Comparison of ENCODE assay signal across 18 cellular contexts in genomic region chr16:28183930-28184329, GRCh38. TPM values are rescaled to one million over a fixed set of nuclear protein-coding genes. Genes with fewer than 3 reads are reported as not detected.
A peak's percentile ranks its signal among the peaks of the same experiment; 100 is the strongest.
DNase-seq lines count a peak whose midpoint lies in the region; ATAC-seq and TF ChIP-seq lines count a peak whose summit lies in the region.
"Had no signal": no experiment of that assay in that cellular context is flagged by ENCODE, and none has a peak within 500 bp of the region (broad histone marks: within the 10 kb centered on the region; RNA-seq: fewer than 3 reads in every experiment).

No MANE protein-coding gene starts in this region.

- intact Hi-C loops in MCF 10A (cut with micrococcal nuclease) = no loop called here
- intact Hi-C loops in mammary epithelial cell (cut with micrococcal nuclease) = no loop called here

- H3K4me3 Mint-ChIP-seq in MCF 10A (ENCODE audit: unreplicated experiment) (no peak overlapping the region), T-cell (peak overlapping the region in 1 of 3 donors; percentile 6), memory B cell (no peak overlapping the region)
- H3K4me3 Mint-ChIP-seq: activated naive CD4-positive, alpha-beta T cell treated with anti-CD3 and anti-CD28 coated beads, Interleukin-2, amount 10 ng/mL, durations not matched to agents 7 days and 5 days had no signal

- no peak overlapping the region for H3K4me2 ChIP-seq in mammary epithelial cell (ENCODE audit: insufficient read depth, low read depth, low read length)

- H2AFZ ChIP-seq in mammary epithelial cell (ENCODE audit: low read depth, low read length) = no peak overlapping the region

- H3K27ac Mint-ChIP-seq in MCF 10A (ENCODE audit: low read depth, unreplicated experiment) (peak overlapping the region; percentile 24), T-cell (peak overlapping the region; percentile 88 to 95), memory B cell (peak overlapping the region; percentile 78)
- H3K27ac Mint-ChIP-seq: activated naive CD4-positive, alpha-beta T cell treated with anti-CD3 and anti-CD28 coated beads, Interleukin-2, amount 10 ng/mL, durations not matched to agents 7 days and 5 days had no signal

- H3K4me1 Mint-ChIP-seq in MCF 10A (ENCODE audit: insufficient read depth, unreplicated experiment) (peaks cover 31% of the 10 kb centered on the region), T-cell (peaks cover 94 to 96% (median 95%) of the 10 kb centered on the region in 3 donors), memory B cell (peaks cover 62% of the 10 kb centered on the region)

- POLR2A ChIA-PET in MCF 10A (lab: Yijun Ruan, JAX) = interaction anchor here (0.7 to 1.4 kb wide), 4 partner anchors 12 to 29 kb away, joined by 3 to 4 read pairs (median 4); partner anchors contain the start of gene XPO6
- POLR2A ChIA-PET in T-cell (lab: Charles Lee) = interaction anchor here (0.6 to 1.4 kb wide), 4 partner anchors 8 to 34 kb away, joined by 4 to 10 read pairs (median 6); no protein-coding TSS in a partner anchor

- H3K27me3 ChIP-seq in mammary epithelial cell (ENCODE audit: insufficient read depth, low read length) = no peaks in the 10 kb centered on the region
- H3K27me3 ChIP-seq: BE2C had no signal

- no peaks in the 10 kb centered on the region for H3K9me3 ChIP-seq in mammary epithelial cell (replicated peaks; ENCODE audit: insufficient read depth, low read length)
- H3K9me3 ChIP-seq: BE2C had no signal

- ATAC-seq in T-cell (replicated peaks in 1 of 4) (no peak), memory B cell (ENCODE audit: low read depth) (no peak), GM18861 (IDR thresholded peaks at IDR 0.05; ENCODE audit: unreplicated experiment) (no peak)
- ATAC-seq: left ventricle myocardium superior had no signal

- H3K36me3 Mint-ChIP-seq in MCF 10A (ENCODE audit: insufficient read depth, unreplicated experiment) = peaks cover 36% of the 10 kb centered on the region
- peaks cover 34% of the 10 kb centered on the region for H3K36me3 Mint-ChIP-seq in T-cell
- H3K36me3 Mint-ChIP-seq in memory B cell = peaks cover 18% of the 10 kb centered on the region

- peaks cover 4% of the 10 kb centered on the region for H3K36me3 ChIP-seq in mammary epithelial cell (ENCODE audit: insufficient read depth, low read length)
- no peaks in the 10 kb centered on the region for H3K36me3 ChIP-seq in urinary bladder (ENCODE audit: insufficient read depth)

- peaks cover 17% of the 10 kb centered on the region for H3K4me1 ChIP-seq in mammary epithelial cell (ENCODE audit: insufficient read depth, low read length)
- H3K4me1 ChIP-seq in urinary bladder (ENCODE audit: insufficient read depth) = peaks cover 2% of the 10 kb centered on the region

- DNase-seq in MCF 10A (ENCODE audit: unreplicated experiment) = no peak
- no peak for DNase-seq in mammary epithelial cell
- DNase-seq in T-cell = no peak
- DNase-seq in memory B cell (ENCODE audit: low spot score in 2 of 2) = no peak
- no peak for DNase-seq in Kasumi-1 (lab: John Stamatoyannopoulos, UW)
- no peak for DNase-seq in AG20443 (ENCODE audit: low spot score)
- DNase-seq: activated CD4-positive, alpha-beta T cell treated with anti-CD3 and anti-CD28 coated beads, Interleukin-2, amount 50 U/mL, for 48 hours; activated naive CD4-positive, alpha-beta T cell treated with anti-CD3 and anti-CD28 coated beads, Interleukin-2, amount 10 ng/mL, durations not matched to agents 7 days and 5 days; BE2C; EL; foreskin fibroblast; left ventricle myocardium superior; NCI-H2081 treated with DMSO at 0.1 percent for 48 hours; NCI-H526 treated with DMSO at 0.1 percent for 48 hours; RPMI8226; T-helper 9 cell had no signal

- peaks cover 100% of the 10 kb centered on the region for H3K79me2 ChIP-seq in mammary epithelial cell (ENCODE audit: insufficient read depth, low read length)

- in situ Hi-C loops in mammary epithelial cell (cut with MboI; ENCODE audit: low sequenced_read_pairs in 2 of 2) = no loop called here

- WGBS in mammary epithelial cell (ENCODE audit: low coverage, missing lambda C conversion rate) = 77% methylated on average over 4 of the region's 4 CpGs
- WGBS in urinary bladder = 79% methylated on average over 4 of the region's 4 CpGs

- dilution Hi-C loops in mammary epithelial cell (cut with HindIII; ENCODE audit: low sequenced_read_pairs) = no loop called here

- CTCF ChIA-PET in MCF 10A (lab: Yijun Ruan, JAX) = interaction anchor here (0.6 to 0.7 kb wide), 2 partner anchors 103 to 1933 kb away, joined by 3 read pairs; no protein-coding TSS in a partner anchor
- CTCF ChIA-PET in mammary epithelial cell (lab: Charles Lee; ENCODE audit: low non-redundant PET) = no interaction called here
- CTCF ChIA-PET in T-cell (lab: Charles Lee) = interaction anchor here in 1 of 2 donors (0.6 to 1.9 kb wide), 7 partner anchors 10 to 62 kb away, joined by 3 to 5 read pairs (median 3); no protein-coding TSS in a partner anchor

- H3K4me3 ChIP-seq in mammary epithelial cell (replicated peaks in 1 of 3; ENCODE audit: insufficient read depth in 1 of 3, low read depth in 2 of 3, low read length in 3 of 3) = no peak overlapping the region
- H3K4me3 ChIP-seq in urinary bladder (ENCODE audit: low read depth, low read length) = no peak overlapping the region

- TF ChIP-seq CTCF in MCF 10A (IDR thresholded peaks at IDR 0.05; ENCODE audit: unreplicated experiment) = no peak
- no peak for TF ChIP-seq CTCF in mammary epithelial cell (conservative IDR thresholded peaks at IDR 0.05 in 1 of 2, IDR thresholded peaks at IDR 0.05 in 1 of 2; ENCODE audit: extremely low read depth in 1 of 2, insufficient read depth in 1 of 2, low read depth in 1 of 2, low read length in 2 of 2)

- H3K9me3 Mint-ChIP-seq in MCF 10A (ENCODE audit: unreplicated experiment) (no peaks in the 10 kb centered on the region), T-cell (peaks cover 0 to 2% (median 0%) of the 10 kb centered on the region in 3 donors), memory B cell (peaks cover 3% of the 10 kb centered on the region)

- H3K27ac ChIP-seq in mammary epithelial cell (ENCODE audit: insufficient read depth, low read depth, low read length) (no peak overlapping the region), urinary bladder (ENCODE audit: low read depth) (peak overlapping the region; percentile 16)

- H3K9ac ChIP-seq in mammary epithelial cell (ENCODE audit: insufficient read depth, low read length) = no peak overlapping the region

- H4K20me1 ChIP-seq in mammary epithelial cell (ENCODE audit: insufficient read depth, low read length) = peaks cover 12% of the 10 kb centered on the region

- H3K27me3 Mint-ChIP-seq in MCF 10A (ENCODE audit: insufficient read depth, unreplicated experiment) = no peaks in the 10 kb centered on the region
- no peaks in the 10 kb centered on the region for H3K27me3 Mint-ChIP-seq in T-cell
- H3K27me3 Mint-ChIP-seq in memory B cell = no peaks in the 10 kb centered on the region
- H3K27me3 Mint-ChIP-seq: activated naive CD4-positive, alpha-beta T cell treated with anti-CD3 and anti-CD28 coated beads, Interleukin-2, amount 10 ng/mL, durations not matched to agents 7 days and 5 days had no signal

- BruUV-seq in MCF 10A (replicated peaks; lab: Mats Ljungman, UMichigan) = no TSS peak
- no TSS peak for BruUV-seq in mammary epithelial cell (replicated peaks; lab: Mats Ljungman, UMichigan)

RNA-seq across cellular contexts. Expression of gene XPO6, which starts 27.8 kb away (rescaled TPM):
- 184 and 200 TPM in 2 replicates for total RNA-seq in MCF 10A (2022)
- 100 to 1,000 TPM in 1 of 2 donors, 10 to 100 TPM in 1; 81.0 to 166 TPM for total RNA-seq in mammary epithelial cell
- 148 TPM for polyA plus RNA-seq in mammary epithelial cell
- 228 TPM for polyA minus RNA-seq in mammary epithelial cell
- total RNA-seq in T-cell = 100 to 1,000 TPM; 355 to 403 (median 391) TPM
- total RNA-seq in urinary bladder = 85.7 TPM
- polyA plus RNA-seq in urinary bladder = 55.0 TPM

Comparison
In these comparisons a context has a peak if more than half of its experiments do, and no peak if none do; other contexts are left out.
1. H3K27ac Mint-ChIP-seq: peak in every context shown above with its lines; median percentile 92 in T-cell; 78 in memory B cell; 24 in MCF 10A.